In genomic region chr5:44727100-44727499, GRCh38 we compare ENCODE assay signal across 16 cellular contexts.
DNase-seq lines count a peak whose midpoint lies in the region; ATAC-seq and TF ChIP-seq lines count a peak whose summit lies in the region.
"Had no signal": no experiment of that assay in that cellular context is flagged by ENCODE, and none has a peak within 500 bp of the region (broad histone marks: within the 10 kb centered on the region; RNA-seq: fewer than 3 reads in every experiment).

No MANE protein-coding gene starts in this region.

- peaks cover 4% of the 10 kb centered on the region for H3K9me3 Mint-ChIP-seq in nephron progenitor cell

- peak overlapping the region; percentile 96 for H3K27ac Mint-ChIP-seq in nephron progenitor cell
- H3K27ac Mint-ChIP-seq: CD8-positive, alpha-beta memory T cell had no signal

- H3K4me1 Mint-ChIP-seq in nephron progenitor cell = peaks cover 43% of the 10 kb centered on the region
- H3K4me1 Mint-ChIP-seq: CD8-positive, alpha-beta memory T cell had no signal

- TF ChIP-seq CTCF in nephron progenitor cell (IDR thresholded peaks at IDR 0.05) = no peak

- no peaks in the 10 kb centered on the region for H3K36me3 Mint-ChIP-seq in nephron progenitor cell (ENCODE audit: low read depth)
- H3K36me3 Mint-ChIP-seq: CD8-positive, alpha-beta memory T cell had no signal

- ATAC-seq in GM18909 (IDR thresholded peaks at IDR 0.05; ENCODE audit: poor library complexity, unreplicated experiment) = no peak

- no peaks in the 10 kb centered on the region for H3K27me3 Mint-ChIP-seq in nephron progenitor cell (ENCODE audit: low read depth, poor library complexity)
- H3K27me3 Mint-ChIP-seq: CD8-positive, alpha-beta memory T cell had no signal

- H3K4me3 Mint-ChIP-seq in nephron progenitor cell = no peak overlapping the region
- H3K4me3 Mint-ChIP-seq: CD8-positive, alpha-beta memory T cell had no signal

- DNase-seq in NCI-H748 (lab: John Stamatoyannopoulos, UW; ENCODE audit: unreplicated experiment) (peak; percentile 70), NCI-H748 treated with DMSO at 0.1 percent for 48 hours (lab: John Stamatoyannopoulos, UW) (no peak), iPS-NIHi11 (ENCODE audit: low spot score) (peak; percentile 13), nephron progenitor cell (no peak), hepatic stellate cell (ENCODE audit: low spot score) (no peak), GF-D8 (lab: John Stamatoyannopoulos, UW) (no peak)
- DNase-seq in NK-92 treated with Interleukin-12 subunit alpha and Interleukin-12 subunit beta, amount 100 ng/mL, for 24 hours (lab: John Stamatoyannopoulos, UW) = no peak
- DNase-seq: 8988T; AML-193; Caco-2; CD8-positive, alpha-beta memory T cell; DND-41; GDM1; GM23248; H7 had no signal

Comparison
In these comparisons a context has a peak if more than half of its experiments do, and no peak if none do; other contexts are left out.
1. DNase-seq: peak in NCI-H748 (single experiment) and iPS-NIHi11 (single experiment); none in NCI-H748 treated with DMSO at 0.1 percent for 48 hours (single experiment), nephron progenitor cell (single experiment), hepatic stellate cell (single experiment), NK-92 treated with Interleukin-12 subunit alpha and Interleukin-12 subunit beta, amount 100 ng/mL, for 24 hours (single experiment) and GF-D8 (single experiment).